8 cellular contexts compared by ENCODE assay signal in the genomic region with DNA sequence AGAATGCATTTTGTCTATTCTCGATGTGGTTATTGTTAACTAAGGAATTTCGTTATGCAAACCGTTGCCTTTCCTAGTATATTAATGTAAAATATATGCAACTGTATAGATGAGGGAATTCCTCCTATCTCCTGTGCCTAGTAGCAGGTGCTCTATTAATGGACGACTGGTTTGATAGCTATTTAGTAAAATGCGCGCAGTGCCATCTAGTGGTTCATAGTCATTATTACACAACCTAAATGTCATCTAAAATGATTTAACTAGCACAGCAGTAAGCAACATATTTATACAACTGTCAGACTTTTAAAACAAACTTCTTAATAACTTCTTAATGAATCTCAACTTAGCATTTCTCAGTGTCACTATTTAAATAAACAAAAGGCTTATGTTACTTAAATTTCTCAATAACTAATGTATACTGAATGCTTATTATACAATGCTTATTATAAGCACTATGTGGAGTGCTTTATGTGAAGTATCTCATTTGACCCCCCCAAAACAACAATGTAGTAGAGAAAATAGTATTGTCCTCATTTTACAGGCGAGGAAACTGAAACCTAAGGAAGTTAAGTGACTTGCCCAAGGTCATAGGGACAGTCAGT.
DNase-seq lines count a peak whose midpoint lies in the region; ATAC-seq and TF ChIP-seq lines count a peak whose summit lies in the region.

No MANE protein-coding gene starts in this region.

- DNase-seq in DMS114 treated with DMSO at 0.1 percent for 48 hours (lab: John Stamatoyannopoulos, UW; ENCODE audit: unreplicated experiment) (peak; percentile 53), NCI-H460 (ENCODE audit: extremely low read depth, low read depth) (peak; percentile 52), glomerular endothelial cell (ENCODE audit: extremely low read depth, low read depth, low spot score) (peak; percentile 61), prostate gland (ENCODE audit: low spot score) (peak; percentile 57)
- DNase-seq in activated naive CD4-positive, alpha-beta T cell treated with anti-CD3 and anti-CD28 coated beads, Interleukin-2, amount 50 U/mL, for 16 hours, result peak; percentile 12

- H3K4me1 ChIP-seq in prostate gland (replicated peaks), result no peaks in the 10 kb centered on the region

- 12% methylated on average over 7 of the region's 7 CpGs for WGBS in prostate gland

- peak; percentile 61 to 85 (median 80) for TF ChIP-seq CTCF in prostate gland (IDR thresholded peaks at IDR 0.05)

- ATAC-seq in GM19372 (IDR thresholded peaks at IDR 0.05; ENCODE audit: low read depth, unreplicated experiment), result peak; percentile 74
- peak; percentile 72 for ATAC-seq in HG03460 (IDR thresholded peaks at IDR 0.05; ENCODE audit: unreplicated experiment)
- no peak for ATAC-seq in GM21737 (IDR thresholded peaks at IDR 0.05; ENCODE audit: unreplicated experiment)

- H3K27ac ChIP-seq in prostate gland, result no peak overlapping the region

- TF ChIP-seq POLR2A in prostate gland (IDR thresholded peaks at IDR 0.05), result no peak

- H3K27me3 ChIP-seq in prostate gland (replicated peaks; ENCODE audit: insufficient read depth), result no peaks in the 10 kb centered on the region

- H3K4me3 ChIP-seq in prostate gland, result no peak overlapping the region

- intact Hi-C loops in prostate gland (cut with DNase I), result loop anchor here (2.0 to 5.0 kb wide), 3 partner anchors 126 to 296 kb away; no protein-coding TSS in a partner anchor

- H3K9me3 ChIP-seq in prostate gland, result no peaks in the 10 kb centered on the region

- no peaks in the 10 kb centered on the region for H3K36me3 ChIP-seq in prostate gland
